8 cellular contexts compared by ENCODE assay signal in genomic region chr19:13905634-13906524, GRCh38. TPM values are rescaled to one million over a fixed set of nuclear protein-coding genes. Genes with fewer than 3 reads are reported as not detected.
DNase-seq lines count a peak whose midpoint lies in the region; ATAC-seq and TF ChIP-seq lines count a peak whose summit lies in the region.

TSS of gene BRME1 (minus strand) at chr19:13906117. CDS start at chr19:13904892, 1,225 bp downstream.
TSS of gene CC2D1A (plus strand) at chr19:13906201. CDS start at chr19:13906442, 241 bp downstream.

- H3K36me3 Mint-ChIP-seq in naive thymus-derived CD4-positive, alpha-beta T cell = peaks cover 0 to 10% (median 3%) of the 10 kb centered on the region in 5 donors
- peaks cover 6% of the 10 kb centered on the region for H3K36me3 Mint-ChIP-seq in stimulated activated memory B cell treated with anti-CD40 and anti-IgM and Interleukin-4, amounts not matched to agents 10 μg/mL and 1 μg/mL and 100 μg/mL, for 72 hours

- CTCF ChIA-PET in Panc1 (lab: Charles Lee) = interaction anchor here (0.6 kb wide), 1 partner anchor 18 kb away, joined by 4 read pairs; no protein-coding TSS in a partner anchor
- CTCF ChIA-PET in naive thymus-derived CD4-positive, alpha-beta T cell (lab: Charles Lee) = interaction anchor here (0.6 kb wide), 2 partner anchors 43 to 142 kb away, joined by 3 read pairs; no protein-coding TSS in a partner anchor

- H3K27me3 ChIP-seq in Panc1 (ENCODE audit: control insufficient read depth, insufficient read depth, low read length) = no peaks in the 10 kb centered on the region
- no peaks in the 10 kb centered on the region for H3K27me3 ChIP-seq in naive thymus-derived CD4-positive, alpha-beta T cell (ENCODE audit: control insufficient read depth in 2 of 2, insufficient read depth in 2 of 2, low read length in 2 of 2)

- H3K4me3 Mint-ChIP-seq in naive thymus-derived CD4-positive, alpha-beta T cell = peak within 1 kb of the TSS; percentile 84 to 94 (median 88)
- peak within 1 kb of the TSS; percentile 80 for H3K4me3 Mint-ChIP-seq in stimulated activated memory B cell treated with anti-CD40 and anti-IgM and Interleukin-4, amounts not matched to agents 10 μg/mL and 1 μg/mL and 100 μg/mL, for 72 hours

- in situ Hi-C loops in Panc1 (cut with HindIII; ENCODE audit: low pct_unique_long_range_greater_than_20kb, low sequenced_read_pairs) = no loop called here

- H3K4me3 ChIP-seq in Panc1 (ENCODE audit: low read depth in 2 of 2, low read length in 2 of 2) = peak within 1 kb of the TSS; percentile 67 to 68
- peak within 1 kb of the TSS; percentile 84 for H3K4me3 ChIP-seq in naive thymus-derived CD4-positive, alpha-beta T cell (ENCODE audit: low read length)

- H3K27me3 Mint-ChIP-seq in naive thymus-derived CD4-positive, alpha-beta T cell = no peaks in the 10 kb centered on the region
- H3K27me3 Mint-ChIP-seq in stimulated activated memory B cell treated with anti-CD40 and anti-IgM and Interleukin-4, amounts not matched to agents 10 μg/mL and 1 μg/mL and 100 μg/mL, for 72 hours = no peaks in the 10 kb centered on the region

- DNase-seq in DMS114 treated with DMSO at 0.1 percent for 48 hours (lab: John Stamatoyannopoulos, UW; ENCODE audit: unreplicated experiment) (peak; percentile 65), KG1 (lab: John Stamatoyannopoulos, UW) (peak; percentile 85), Panc1 (ENCODE audit: low read depth, low spot score) (peak; percentile 39), activated T-helper 1 cell treated with Interleukin-2 at 50 U/mL for 16 hours (ENCODE audit: low read depth) (peak; percentile 91), fibroblast of gingiva (ENCODE audit: low read depth) (peak; percentile 76)
- DNase-seq in naive thymus-derived CD4-positive, alpha-beta T cell = peak; percentile 87 to 94 (median 92)

- intact Hi-C loops in Panc1 (cut with micrococcal nuclease; ENCODE audit: unreplicated experiment) = no loop called here
- intact Hi-C loops in naive thymus-derived CD4-positive, alpha-beta T cell (cut with micrococcal nuclease) = loop anchor here (1.0 to 5.0 kb wide), 7 partner anchors 25 to 169 kb away; partner anchors contain the start of genes DCAF15 (in 2 of the 2), RFX1 (in 2 of the 2) and IL27RA (in 1 of the 2)

- H3K27ac ChIP-seq in Panc1 (ENCODE audit: low read length) = peak within 1 kb of the TSS; percentile 69
- H3K27ac ChIP-seq in naive thymus-derived CD4-positive, alpha-beta T cell (ENCODE audit: low read depth, low read length) = peak within 1 kb of the TSS; percentile 77

- POLR2A ChIA-PET in Panc1 (lab: Charles Lee) = interaction anchor here (0.6 kb wide), 1 partner anchor 1917 kb away, joined by 3 read pairs; no protein-coding TSS in a partner anchor
- POLR2A ChIA-PET in naive thymus-derived CD4-positive, alpha-beta T cell (lab: Charles Lee) = interaction anchor here (0.6 to 1.7 kb wide), 7 partner anchors 23 to 143 kb away, joined by 3 to 4 read pairs (median 4); partner anchors contain the start of genes DCAF15, IL27RA and ZSWIM4

- H3K36me3 ChIP-seq in Panc1 (ENCODE audit: control insufficient read depth, insufficient read depth, low read length) = no peaks in the 10 kb centered on the region; the same call in 1 of the 2 replicates
- H3K36me3 ChIP-seq in naive thymus-derived CD4-positive, alpha-beta T cell (ENCODE audit: control insufficient read depth in 2 of 3, insufficient read depth in 3 of 3, low read length in 3 of 3) = peaks cover 0 to 8% (median 0%) of the 10 kb centered on the region in 3 experiments

- no peak for TF ChIP-seq CTCF in Panc1 (IDR thresholded peaks at IDR 0.05)

- peaks cover 12 to 29% (median 16%) of the 10 kb centered on the region in 7 donors for H3K4me1 Mint-ChIP-seq in naive thymus-derived CD4-positive, alpha-beta T cell
- H3K4me1 Mint-ChIP-seq in stimulated activated memory B cell treated with anti-CD40 and anti-IgM and Interleukin-4, amounts not matched to agents 10 μg/mL and 1 μg/mL and 100 μg/mL, for 72 hours = peaks cover 16% of the 10 kb centered on the region

- peak within 1 kb of the TSS; percentile 83 to 94 (median 91) for H3K27ac Mint-ChIP-seq in naive thymus-derived CD4-positive, alpha-beta T cell
- peak within 1 kb of the TSS; percentile 78 for H3K27ac Mint-ChIP-seq in stimulated activated memory B cell treated with anti-CD40 and anti-IgM and Interleukin-4, amounts not matched to agents 10 μg/mL and 1 μg/mL and 100 μg/mL, for 72 hours

- H3K9me3 Mint-ChIP-seq in naive thymus-derived CD4-positive, alpha-beta T cell = no peaks in the 10 kb centered on the region
- H3K9me3 Mint-ChIP-seq in stimulated activated memory B cell treated with anti-CD40 and anti-IgM and Interleukin-4, amounts not matched to agents 10 μg/mL and 1 μg/mL and 100 μg/mL, for 72 hours = no peaks in the 10 kb centered on the region

- no TSS peak for BruUV-seq in Panc1 (replicated peaks; lab: Mats Ljungman, UMichigan)

- no peaks in the 10 kb centered on the region for H3K9me3 ChIP-seq in Panc1 (ENCODE audit: control insufficient read depth, insufficient read depth, low read depth, low read length)
- H3K9me3 ChIP-seq in naive thymus-derived CD4-positive, alpha-beta T cell (ENCODE audit: control insufficient read depth in 2 of 3, low read length in 3 of 3) = no peaks in the 10 kb centered on the region

- ATAC-seq in GM21529 (IDR thresholded peaks at IDR 0.05; ENCODE audit: unreplicated experiment) (peak; percentile 89), Panc1 (peak; percentile 99)
- peak; percentile 100 for ATAC-seq in naive thymus-derived CD4-positive, alpha-beta T cell
- ATAC-seq in stimulated activated memory B cell treated with anti-CD40 and anti-IgM and Interleukin-4, amounts not matched to agents 10 μg/mL and 1 μg/mL and 100 μg/mL, for 72 hours = peak; percentile 98

- H3K4me1 ChIP-seq in Panc1 (ENCODE audit: control insufficient read depth, insufficient read depth, low read length) = no peaks in the 10 kb centered on the region
- H3K4me1 ChIP-seq in naive thymus-derived CD4-positive, alpha-beta T cell (ENCODE audit: control insufficient read depth in 2 of 2, insufficient read depth in 2 of 2, low read length in 2 of 2) = peaks cover 12% of the 10 kb centered on the region in 2 donors

RNA-seq across cellular contexts. Expression of gene BRME1, which starts in this region (rescaled TPM):
- 6.5 TPM for total RNA-seq in Panc1 (2021; ENCODE audit: unreplicated experiment)
- polyA plus RNA-seq in Panc1 (2012; ENCODE audit: insufficient read length) = 10.9 TPM
- 10 to 100 TPM in 1 of 5 experiments, 1 to 10 TPM in 4; 1.8 to 13.7 (median 2.9) TPM for total RNA-seq in naive thymus-derived CD4-positive, alpha-beta T cell
- 1 to 10 TPM in 1 of 2 donors, under 1 TPM in 1; 0.56 to 1.6 TPM for polyA plus RNA-seq in naive thymus-derived CD4-positive, alpha-beta T cell

RNA-seq across cellular contexts. Expression of gene CC2D1A, which starts in this region (rescaled TPM):
- total RNA-seq in Panc1 (2021; ENCODE audit: unreplicated experiment) = 28.0 TPM
- 30.8 TPM for polyA plus RNA-seq in Panc1 (2012; ENCODE audit: insufficient read length)
- 10 to 100 TPM; 21.0 to 33.1 (median 29.8) TPM for total RNA-seq in naive thymus-derived CD4-positive, alpha-beta T cell
- polyA plus RNA-seq in naive thymus-derived CD4-positive, alpha-beta T cell = 10 to 100 TPM in 1 of 2 donors, 1 to 10 TPM in 1; 4.1 to 13.3 TPM

Comparison
In these comparisons a context has a peak if more than half of its experiments do, and no peak if none do; other contexts are left out.
1. Peak in every context shown above with its lines: DNase-seq, ATAC-seq, H3K4me3 ChIP-seq and H3K27ac ChIP-seq.
2. DNase-seq: peak in every context shown above with its lines; median percentile 92 in naive thymus-derived CD4-positive, alpha-beta T cell; 91 in activated T-helper 1 cell treated with Interleukin-2 at 50 U/mL for 16 hours; 85 in KG1; 76 in fibroblast of gingiva; 65 in DMS114 treated with DMSO at 0.1 percent for 48 hours; 39 in Panc1.